Comparison of ENCODE assay signal across 13 cellular contexts in genomic region chr3:106438916-106439315, GRCh38.
"Had no signal": no experiment of that assay in that cellular context is flagged by ENCODE, and none has a peak within 500 bp of the region (broad histone marks: within the 10 kb centered on the region; RNA-seq: fewer than 3 reads in every experiment).

No MANE protein-coding gene starts in this region.

- H3K27me3 ChIP-seq: colonic mucosa, foreskin keratinocyte, right atrium auricular region, tibial artery, uterus had no signal

- H3K4me3 ChIP-seq: colonic mucosa, lung, right atrium auricular region, tibial artery, uterus had no signal

- H3K9me3 ChIP-seq: colonic mucosa, right atrium auricular region, tibial artery, uterus had no signal

- H3K36me3 ChIP-seq: colonic mucosa, right atrium auricular region, tibial artery, uterus had no signal

- H3K27ac ChIP-seq: colonic mucosa, foreskin keratinocyte, tibial artery, uterus had no signal

- DNase-seq: activated CD4-positive, alpha-beta T cell treated with anti-CD3 and anti-CD28 coated beads, Interleukin-2, amount 10 ng/mL, durations not matched to agents 24 days and 14 days; activated naive CD4-positive, alpha-beta T cell treated with anti-CD3 and anti-CD28 coated beads, Interleukin-2, amount 10 ng/mL, durations not matched to agents 7 days and 5 days; colonic mucosa; foreskin keratinocyte; left colon; naive thymus-derived CD4-positive, alpha-beta T cell; posterior cingulate gyrus; small intestine; tibial artery; uterus had no signal

- ATAC-seq: activated T-helper 17 cell treated with anti-CD3 and anti-CD28 coated beads, Interleukin-2, amount 50 U/mL, for 72 hours; foreskin keratinocyte; left colon; naive thymus-derived CD4-positive, alpha-beta T cell had no signal
